Comparison of ENCODE assay signal across 8 cellular contexts in the genomic region with DNA sequence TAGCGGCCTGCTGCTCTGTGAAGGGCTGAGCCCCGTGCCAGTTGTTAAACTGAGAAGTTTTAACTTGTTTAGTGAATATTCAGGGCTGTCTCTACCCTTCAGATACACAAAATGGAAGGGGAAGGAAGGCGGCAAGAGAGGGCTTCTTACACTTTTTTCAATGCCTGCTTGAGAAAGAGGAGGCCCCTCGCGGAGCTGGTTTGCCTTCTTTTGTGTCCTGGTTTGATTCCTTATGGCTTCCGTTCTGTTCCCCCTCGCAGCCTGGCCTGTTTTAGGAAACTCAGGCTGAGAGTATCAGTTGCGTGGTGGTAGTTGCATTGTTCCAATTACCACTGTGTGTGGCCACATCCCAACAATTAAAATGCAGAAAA. TPM values are rescaled to one million over a fixed set of nuclear protein-coding genes. Genes with fewer than 3 reads are reported as not detected.
DNase-seq lines count a peak whose midpoint lies in the region; ATAC-seq and TF ChIP-seq lines count a peak whose summit lies in the region.

No MANE protein-coding gene starts in this region.

- TF ChIP-seq POLR2A in esophagus squamous epithelium (IDR thresholded peaks at IDR 0.05): no peak

- peaks cover 35% of the 10 kb centered on the region for H3K4me1 Mint-ChIP-seq in osteocyte (ENCODE audit: unreplicated experiment)

- H3K4me3 ChIP-seq in esophagus squamous epithelium: peak overlapping the region; percentile 79 to 97 (median 86)

- H3K36me3 ChIP-seq in esophagus squamous epithelium: peaks cover 0 to 34% (median 0%) of the 10 kb centered on the region in 3 donors

- H3K27ac Mint-ChIP-seq in osteocyte (ENCODE audit: unreplicated experiment): peak overlapping the region; percentile 85

- intact Hi-C loops in esophagus squamous epithelium (cut with DNase I): no loop called here

- H3K9me3 Mint-ChIP-seq in osteocyte (ENCODE audit: unreplicated experiment): no peaks in the 10 kb centered on the region

- WGBS in esophagus squamous epithelium, 2 donors: 0 to 5% methylated on average over 8 of the region's 8 CpGs

- H3K4me1 ChIP-seq in esophagus squamous epithelium: peaks cover 10 to 39% (median 10%) of the 10 kb centered on the region in 3 donors

- H3K4me3 Mint-ChIP-seq in osteocyte (ENCODE audit: unreplicated experiment): peak overlapping the region; percentile 93

- no peaks in the 10 kb centered on the region for H3K9me3 ChIP-seq in esophagus squamous epithelium

- H3K36me3 Mint-ChIP-seq in osteocyte (ENCODE audit: unreplicated experiment): peaks cover 15% of the 10 kb centered on the region

- DNase-seq in GM10266 (ENCODE audit: extremely low spot score): peak; percentile 22
- DNase-seq in RPMI8226: peak; percentile 8
- no peak for DNase-seq in esophagus squamous epithelium (lab: John Stamatoyannopoulos, UW)
- DNase-seq in osteocyte (ENCODE audit: extremely low spot score, unreplicated experiment): no peak

- ATAC-seq in GM21367 (IDR thresholded peaks at IDR 0.05; ENCODE audit: unreplicated experiment) (no peak), HG03521 (IDR thresholded peaks at IDR 0.05; ENCODE audit: unreplicated experiment) (no peak), GM19324 (IDR thresholded peaks at IDR 0.05; ENCODE audit: low FRiP score, unreplicated experiment) (no peak), GM21723 (IDR thresholded peaks at IDR 0.05; ENCODE audit: unreplicated experiment) (no peak)

- H3K27ac ChIP-seq in esophagus squamous epithelium: peak overlapping the region; percentile 91 to 99 (median 94)

- no peaks in the 10 kb centered on the region for H3K27me3 Mint-ChIP-seq in osteocyte (ENCODE audit: unreplicated experiment)

- no peak for TF ChIP-seq CTCF in GM10266 (IDR thresholded peaks at IDR 0.05; ENCODE audit: control insufficient read depth, insufficient read depth, low read depth, missing control alignments)
- no peak for TF ChIP-seq CTCF in esophagus squamous epithelium (IDR thresholded peaks at IDR 0.05)
- TF ChIP-seq CTCF in osteocyte (IDR thresholded peaks at IDR 0.05): no peak

- no peaks in the 10 kb centered on the region for H3K27me3 ChIP-seq in esophagus squamous epithelium

RNA-seq across cellular contexts. Expression of a gene that starts 1.0 kb away (rescaled TPM):
- 10 to 100 TPM; 12.1 to 14.2 (median 13.4) TPM for total RNA-seq in esophagus squamous epithelium
- 45.6 and 45.7 TPM in 2 replicates for total RNA-seq in osteocyte

RNA-seq across cellular contexts. Expression of a gene that starts 7.5 kb away (rescaled TPM):
- total RNA-seq in esophagus squamous epithelium (1 to 10 TPM in 3 of 4 donors, under 1 TPM in 1; 0.80 to 3.1 (median 1.8) TPM), osteocyte (1.9 and 2.2 TPM in 2 replicates)

RNA-seq across cellular contexts. Expression of a gene that starts 13.4 kb away (rescaled TPM):
- total RNA-seq in esophagus squamous epithelium (10 to 100 TPM; 34.5 to 53.8 (median 36.2) TPM), osteocyte (65.2 and 67.4 TPM in 2 replicates)

Comparison
In these comparisons a context has a peak if more than half of its experiments do, and no peak if none do; other contexts are left out.
1. DNase-seq: peak in GM10266 (single experiment) and RPMI8226 (single experiment); none in esophagus squamous epithelium (single experiment) and osteocyte (single experiment).